ENCODE assay signal across 8 cellular contexts in the genomic region with DNA sequence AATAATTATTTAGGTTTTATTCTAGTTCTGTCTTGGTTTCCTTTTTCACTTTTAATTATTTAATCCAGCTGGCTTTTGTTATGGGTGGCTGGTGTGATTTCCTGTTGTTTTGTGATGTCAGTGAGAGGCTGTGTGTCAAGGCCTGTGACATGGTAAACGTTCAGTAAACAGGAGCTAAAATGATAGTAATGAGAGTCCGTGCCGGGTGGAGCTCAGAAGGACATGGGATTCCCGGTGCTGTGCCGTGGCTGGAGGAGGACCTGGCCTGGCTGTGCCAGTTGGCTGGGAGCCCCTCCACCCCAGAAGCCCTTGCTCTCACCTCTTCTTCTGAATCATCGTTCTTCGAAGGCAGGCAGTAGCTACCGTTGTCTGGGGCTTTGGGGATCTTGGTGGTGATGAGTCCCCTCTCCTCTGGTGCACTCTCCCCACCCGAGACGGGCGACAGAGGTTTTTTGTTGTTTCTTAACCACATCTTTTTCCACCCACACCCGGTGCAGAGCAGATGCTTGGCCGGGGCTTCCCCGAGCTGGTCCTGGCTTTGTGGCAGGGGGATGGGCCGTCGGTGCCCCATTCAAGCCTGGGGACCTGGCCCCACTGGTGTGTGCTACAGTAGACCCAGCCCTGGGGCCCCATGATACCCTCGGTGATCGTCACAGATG. TPM values are rescaled to one million over a fixed set of nuclear protein-coding genes. Genes with fewer than 3 reads are reported as not detected.
A peak's percentile ranks its signal among the peaks of the same experiment; 100 is the strongest.
DNase-seq lines count a peak whose midpoint lies in the region; ATAC-seq and TF ChIP-seq lines count a peak whose summit lies in the region.

No MANE protein-coding gene starts in this region.

- H3K27ac ChIP-seq in HCT116 (ENCODE audit: low read depth, low read length) = no peak overlapping the region
- H3K27ac ChIP-seq in rectal smooth muscle tissue (ENCODE audit: low read depth, low read length) = peak overlapping the region; percentile 4
- peak overlapping the region; percentile 74 to 90 for H3K27ac ChIP-seq in uterus

- H3K9me3 Mint-ChIP-seq in activated T-cell treated with anti-CD3 and anti-CD28 coated beads, Interleukin-2, amount 50 U/mL, for 24 hours = no peaks in the 10 kb centered on the region

- H3K27ac Mint-ChIP-seq in activated T-cell treated with anti-CD3 and anti-CD28 coated beads, Interleukin-2, amount 50 U/mL, for 24 hours = peak overlapping the region; percentile 96

- H3K4me3 Mint-ChIP-seq in activated T-cell treated with anti-CD3 and anti-CD28 coated beads, Interleukin-2, amount 50 U/mL, for 24 hours = peak overlapping the region; percentile 71

- H3K4me1 ChIP-seq in HCT116 (ENCODE audit: control insufficient read depth in 1 of 2, insufficient read depth in 2 of 2, low read length in 2 of 2) (peaks cover 0 to 25% of the 10 kb centered on the region in 2 experiments; a peak in 1 of 4 replicates), rectal smooth muscle tissue (ENCODE audit: control insufficient read depth, insufficient read depth, low read length) (peaks cover 9% of the 10 kb centered on the region), uterus (peaks cover 3 to 36% of the 10 kb centered on the region in 2 donors)

- no peak overlapping the region for H3K4me2 ChIP-seq in HCT116 (ENCODE audit: low read length)

- DNase-seq in GM06990 (ENCODE audit: extremely low read depth, insufficient read length) = peak; percentile 83
- no peak for DNase-seq in HCT116 (ENCODE audit: low read depth, low spot score)
- peak; percentile 16 for DNase-seq in NCI-H510A treated with DMSO at 0.1 percent for 48 hours (lab: John Stamatoyannopoulos, UW)
- peak; percentile 83 for DNase-seq in activated T-cell treated with anti-CD3 and anti-CD28 coated beads, Interleukin-2, amount 50 U/mL, for 24 hours
- DNase-seq in fibroblast of gingiva (ENCODE audit: low read depth) = peak; percentile 67
- DNase-seq in uterus = peak; percentile 74 to 75
- no peak for DNase-seq in NCI-H524 (lab: John Stamatoyannopoulos, UW)

- no peaks in the 10 kb centered on the region for H4K20me1 ChIP-seq in HCT116 (ENCODE audit: insufficient read depth)

- H3K36me3 Mint-ChIP-seq in activated T-cell treated with anti-CD3 and anti-CD28 coated beads, Interleukin-2, amount 50 U/mL, for 24 hours (ENCODE audit: low read depth) = peaks cover 65% of the 10 kb centered on the region

- H3K4me3 ChIP-seq in GM06990 (replicated peaks; ENCODE audit: low read depth, low read length) = peak overlapping the region; percentile 43
- H3K4me3 ChIP-seq in HCT116 (replicated peaks in 1 of 2; ENCODE audit: low read depth in 1 of 2, low read length in 2 of 2) = no peak overlapping the region
- peak overlapping the region; percentile 43 for H3K4me3 ChIP-seq in rectal smooth muscle tissue (ENCODE audit: low read length)
- peak overlapping the region; percentile 8 to 15 for H3K4me3 ChIP-seq in uterus

- H3K27me3 ChIP-seq in GM06990 (replicated peaks; ENCODE audit: control insufficient read depth, insufficient read depth, low read length) = no peaks in the 10 kb centered on the region
- H3K27me3 ChIP-seq in HCT116 (ENCODE audit: insufficient read depth, low read length) = no peaks in the 10 kb centered on the region
- H3K27me3 ChIP-seq in rectal smooth muscle tissue (ENCODE audit: control insufficient read depth, insufficient read depth, low read length) = no peaks in the 10 kb centered on the region
- no peaks in the 10 kb centered on the region for H3K27me3 ChIP-seq in uterus

- H3K9me2 ChIP-seq in HCT116 (ENCODE audit: insufficient read depth) = no peaks in the 10 kb centered on the region

- intact Hi-C loops in HCT116 (cut with micrococcal nuclease) (no loop called here), uterus (cut with DNase I; ENCODE audit: low total_unique reads) (no loop called here)

- H3K9ac ChIP-seq in HCT116 (ENCODE audit: low read length) (no peak overlapping the region), rectal smooth muscle tissue (ENCODE audit: low read length) (no peak overlapping the region)

- no peak for TF ChIP-seq CTCF in GM06990 (IDR thresholded peaks at IDR 0.05; ENCODE audit: insufficient read depth, low read length, poor library complexity, severe bottlenecking)
- TF ChIP-seq CTCF in HCT116 (IDR thresholded peaks at IDR 0.05 in 2 of 3, conservative IDR thresholded peaks at IDR 0.05 in 1 of 3; ENCODE audit: borderline replicate concordance in 1 of 3, insufficient read depth in 1 of 3, low read depth in 2 of 3, low read length in 2 of 3) = no peak
- TF ChIP-seq CTCF in uterus (IDR thresholded peaks at IDR 0.05) = no peak

- no peaks in the 10 kb centered on the region; the same call in 1 of the 2 replicates for H3K79me2 ChIP-seq in HCT116 (ENCODE audit: insufficient read depth, low read length)

- no peak for TF ChIP-seq POLR2A in HCT116 (IDR thresholded peaks at IDR 0.05; ENCODE audit: borderline replicate concordance, extremely low read depth, insufficient read depth, insufficient read length)
- TF ChIP-seq POLR2A in uterus (IDR thresholded peaks at IDR 0.05) = peak in 1 of 2 donors; percentile 46

- H3K36me3 ChIP-seq in GM06990 (ENCODE audit: control insufficient read depth, insufficient read depth, low read length) = peaks cover 5% of the 10 kb centered on the region
- no peaks in the 10 kb centered on the region for H3K36me3 ChIP-seq in HCT116 (ENCODE audit: control insufficient read depth in 1 of 2, insufficient read depth in 2 of 2, low read length in 2 of 2)
- H3K36me3 ChIP-seq in rectal smooth muscle tissue (ENCODE audit: control insufficient read depth, insufficient read depth, low read length) = no peaks in the 10 kb centered on the region
- no peaks in the 10 kb centered on the region for H3K36me3 ChIP-seq in uterus

- TF ChIP-seq RAD21 in HCT116 (IDR thresholded peaks at IDR 0.05; ENCODE audit: low read depth) = no peak

- POLR2A ChIA-PET in HCT116 (lab: Charles Lee) = no interaction called here

- RAD21 ChIA-PET in HCT116 (lab: Charles Lee; ENCODE audit: low non-redundant PET in 1 of 2, low total read pairs in 2 of 2, uncharacterized antibody in 2 of 2, unreplicated experiment in 2 of 2) = no interaction called here

- H3K27me3 Mint-ChIP-seq in activated T-cell treated with anti-CD3 and anti-CD28 coated beads, Interleukin-2, amount 50 U/mL, for 24 hours = no peaks in the 10 kb centered on the region

- no peak for ATAC-seq in HCT116

- peaks cover 94% of the 10 kb centered on the region for H3K4me1 Mint-ChIP-seq in activated T-cell treated with anti-CD3 and anti-CD28 coated beads, Interleukin-2, amount 50 U/mL, for 24 hours (ENCODE audit: low read depth)

- CTCF ChIA-PET in HCT116 (lab: Charles Lee) = interaction anchor here (1.0 to 1.5 kb wide), 2 partner anchors 17 to 38 kb away, joined by 3 to 5 read pairs; no protein-coding TSS in a partner anchor

- BruUV-seq in HCT116 (replicated peaks; lab: Mats Ljungman, UMichigan) = no TSS peak

- H3K9me3 ChIP-seq in HCT116 (ENCODE audit: control insufficient read depth in 1 of 2, insufficient read depth in 1 of 2, low read depth in 1 of 2, low read length in 2 of 2) (no peaks in the 10 kb centered on the region), uterus (no peaks in the 10 kb centered on the region)

- no peak overlapping the region for H2AFZ ChIP-seq in HCT116 (ENCODE audit: low read depth, low read length, poor library complexity, severe bottlenecking)

TF ChIP-seq in HCT116, 20 proteins besides CTCF, POLR2A, EP300 and RAD21:
- no peak for TF ChIP-seq EZH2 (IDR thresholded peaks at IDR 0.05)
- no peak for TF ChIP-seq TCF7L2 (IDR thresholded peaks at IDR 0.05; ENCODE audit: borderline replicate concordance, extremely low read depth, insufficient read depth, insufficient read length)
- TF ChIP-seq POLR2AphosphoS5 (IDR thresholded peaks at IDR 0.05; ENCODE audit: low read depth, low read length) = peak; percentile 33; the same call in 1 of the 2 replicates
- TF ChIP-seq SIN3A (IDR thresholded peaks at IDR 0.05; ENCODE audit: low read depth) = no peak
- TF ChIP-seq ELF1 (IDR thresholded peaks at IDR 0.05; ENCODE audit: borderline replicate concordance, low read depth) = no peak
- TF ChIP-seq YY1 (IDR thresholded peaks at IDR 0.05; ENCODE audit: extremely low read depth, insufficient replicate concordance, low read depth, low read length) = no peak
- no peak for TF ChIP-seq ZFX (IDR thresholded peaks at IDR 0.05)

RNA-seq across cellular contexts. Expression of a gene that starts 29.1 kb away (rescaled TPM):
- 17.3 TPM for total RNA-seq in HCT116 (2021; ENCODE audit: unreplicated experiment)
- 8.7 and 10.1 TPM in 2 replicates for polyA plus RNA-seq in HCT116 (2012)
- total RNA-seq in uterus = 10 to 100 TPM; 11.8 to 31.3 (median 21.8) TPM

Comparison
In these comparisons a context has a peak if more than half of its experiments do, and no peak if none do; other contexts are left out.
1. DNase-seq: peak in GM06990 (single experiment), NCI-H510A treated with DMSO at 0.1 percent for 48 hours (single experiment), activated T-cell treated with anti-CD3 and anti-CD28 coated beads, Interleukin-2, amount 50 U/mL, for 24 hours (single experiment), fibroblast of gingiva (single experiment) and uterus (2 of 2); none in HCT116 (single experiment) and NCI-H524 (0 of 2).
2. H3K4me3 ChIP-seq: peak in GM06990 (single experiment), rectal smooth muscle tissue (single experiment) and uterus (2 of 2); none in HCT116 (0 of 2).